1 cellular context compared by ENCODE assay signal in genomic region chr22:22720724-22721261, GRCh38.
TF ChIP-seq lines count a peak whose summit lies in the region.

No MANE protein-coding gene starts in this region.

TF ChIP-seq in WTC11, 78 proteins besides CTCF, POLR2A, EP300 and RAD21 (continued from another document):
- no peak for TF ChIP-seq ZNF512 (CRISPR knock-in tag; IDR thresholded peaks at IDR 0.05; ENCODE audit: borderline replicate concordance)
- TF ChIP-seq NFYB (CRISPR knock-in tag; conservative IDR thresholded peaks at IDR 0.05; ENCODE audit: low read depth) = no peak
- no peak for TF ChIP-seq GTF2I (CRISPR knock-in tag; conservative IDR thresholded peaks at IDR 0.05)
